Comparison of ENCODE assay signal across 8 cellular contexts in genomic region chr16:72787130-72787518, GRCh38.
DNase-seq lines count a peak whose midpoint lies in the region; FAIRE-seq and TF ChIP-seq lines count a peak whose summit lies in the region.

No MANE protein-coding gene starts in this region.

- peaks cover 41% of the 10 kb centered on the region for H3K4me1 Mint-ChIP-seq in nephron

- peak; percentile 71 for FAIRE-seq in HTR-8/SVneo (lab: Jason Lieb, UNC)

- POLR2A ChIA-PET in BJ (lab: Charles Lee), result interaction anchor here (0.6 kb wide), 1 partner anchor 18 kb away, joined by 15 read pairs; no protein-coding TSS in a partner anchor

- H3K4me3 Mint-ChIP-seq in nephron, result peak overlapping the region; percentile 80 to 87 (median 80)

- H3K4me3 ChIP-seq in BJ (ENCODE audit: low read depth, low read length) (peak overlapping the region; percentile 36), coronary artery (peak overlapping the region; percentile 65)

- H3K27ac Mint-ChIP-seq in nephron, result peak overlapping the region; percentile 70 to 79 (median 75)

- H3K27ac ChIP-seq in coronary artery, result peak overlapping the region; percentile 84 to 91

- no peaks in the 10 kb centered on the region for H3K9me3 Mint-ChIP-seq in nephron

- CTCF ChIA-PET in BJ (lab: Yijun Ruan, JAX), result interaction anchor here (1.2 kb wide), 1 partner anchor 284 kb away, joined by 5 read pairs; no protein-coding TSS in a partner anchor

- H3K27me3 Mint-ChIP-seq in nephron (ENCODE audit: low read depth), result peaks cover 4% of the 10 kb centered on the region

- no peaks in the 10 kb centered on the region for H3K27me3 ChIP-seq in BJ (ENCODE audit: control insufficient read depth, insufficient read depth, low read length)

- H3K36me3 Mint-ChIP-seq in nephron (ENCODE audit: low read depth), result peaks cover 49% of the 10 kb centered on the region

- DNase-seq in BJ (ENCODE audit: low read depth), result no peak
- no peak for DNase-seq in HTR-8/SVneo (ENCODE audit: insufficient read length, low spot score)
- DNase-seq in coronary artery (ENCODE audit: low spot score), result no peak
- DNase-seq in UCSD-AML1 (lab: John Stamatoyannopoulos, UW; ENCODE audit: unreplicated experiment), result no peak
- DNase-seq in midbrain (lab: John Stamatoyannopoulos, UW), result no peak
- no peak for DNase-seq in A172 (ENCODE audit: low spot score)
- DNase-seq in NCI-H187 treated with DMSO at 0.1 percent for 48 hours (lab: John Stamatoyannopoulos, UW), result no peak

- TF ChIP-seq CTCF in BJ (IDR thresholded peaks at IDR 0.05; ENCODE audit: insufficient read depth, low read depth, low read length), result no peak
- no peak for TF ChIP-seq CTCF in coronary artery (IDR thresholded peaks at IDR 0.05)
- TF ChIP-seq CTCF in nephron (IDR thresholded peaks at IDR 0.05; ENCODE audit: unreplicated experiment in 3 of 3), result no peak

- H3K36me3 ChIP-seq in BJ (ENCODE audit: control insufficient read depth, insufficient read depth, low read length), result no peaks in the 10 kb centered on the region
